ENCODE assay signal across 8 cellular contexts in the genomic region with DNA sequence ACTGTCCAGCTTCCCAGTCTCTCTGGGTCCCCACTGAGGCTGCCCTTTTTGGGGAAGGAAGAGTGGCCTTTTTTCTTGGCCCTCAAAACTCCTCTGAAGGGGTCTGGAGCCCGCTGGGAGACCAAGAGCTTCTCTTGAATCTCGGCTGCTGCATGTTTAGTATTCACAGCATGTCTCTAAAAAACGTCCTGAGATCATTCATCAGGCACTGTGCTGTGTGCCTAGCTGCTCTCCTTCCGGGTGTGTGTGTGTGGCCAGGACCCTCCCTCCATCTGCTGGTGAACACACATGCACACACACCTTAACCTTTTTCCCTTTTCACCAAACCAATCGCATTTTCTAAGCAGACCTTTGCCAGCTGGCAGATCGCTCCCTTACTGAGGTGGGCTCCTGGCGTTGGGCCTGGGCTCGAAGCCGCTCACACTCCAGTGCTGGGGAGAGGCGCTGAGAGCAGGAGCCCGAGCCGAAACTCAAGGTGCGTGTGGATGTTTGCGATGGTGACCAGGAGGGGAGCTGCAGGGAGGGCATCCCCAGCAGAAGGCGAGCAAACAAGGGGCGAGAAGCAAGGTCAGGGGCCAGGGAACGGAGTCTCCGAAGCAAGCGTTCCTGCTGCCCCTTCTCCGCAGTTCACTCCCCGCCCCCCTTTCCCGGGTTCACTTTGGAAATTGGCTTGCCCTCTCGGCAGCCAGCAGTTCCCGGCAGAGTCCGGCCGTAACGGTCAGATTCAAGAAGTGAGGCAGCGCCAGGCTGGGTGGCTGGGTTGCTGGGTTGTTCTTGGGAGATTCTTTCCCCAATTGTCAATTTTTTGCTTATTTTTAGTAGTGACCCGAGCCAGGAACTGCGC. TPM values are rescaled to one million over a fixed set of nuclear protein-coding genes. Genes with fewer than 3 reads are reported as not detected.
A peak's percentile ranks its signal among the peaks of the same experiment; 100 is the strongest.
DNase-seq lines count a peak whose midpoint lies in the region; ATAC-seq and TF ChIP-seq lines count a peak whose summit lies in the region.

No MANE protein-coding gene starts in this region.

- no peaks in the 10 kb centered on the region for H3K36me3 ChIP-seq in mesenchymal stem cell (ENCODE audit: control insufficient read depth in 1 of 2, insufficient read depth in 2 of 2, low read depth in 1 of 2, low read length in 2 of 2)
- no peaks in the 10 kb centered on the region for H3K36me3 ChIP-seq in BE2C

- H2BK120ac ChIP-seq in mesenchymal stem cell (ENCODE audit: low read depth, low read length) = no peak overlapping the region

- 9% methylated on average over 7 of the region's 30 CpGs for WGBS in mesenchymal stem cell

- H3K4me3 ChIP-seq in mesenchymal stem cell (ENCODE audit: insufficient read depth in 1 of 2, low read depth in 1 of 2, low read length in 2 of 2) (peak overlapping the region in 1 of 2 experiments; percentile 72), BE2C (ENCODE audit: low read depth, low read length) (no peak overlapping the region)

- no peak overlapping the region for H2BK15ac ChIP-seq in mesenchymal stem cell (ENCODE audit: low read depth, poor library complexity, severe bottlenecking)

- ATAC-seq in GM19397 (IDR thresholded peaks at IDR 0.05; ENCODE audit: unreplicated experiment) (no peak), HG03571 (IDR thresholded peaks at IDR 0.05; ENCODE audit: unreplicated experiment) (no peak), HG02852 (IDR thresholded peaks at IDR 0.05; ENCODE audit: unreplicated experiment) (no peak)

- peak overlapping the region; percentile 76 for H3K4me2 ChIP-seq in mesenchymal stem cell (ENCODE audit: low read length, poor library complexity, severe bottlenecking)

- peak overlapping the region; percentile 43 for H3K9ac ChIP-seq in mesenchymal stem cell (ENCODE audit: low read length)

- no peaks in the 10 kb centered on the region for H3K79me1 ChIP-seq in mesenchymal stem cell (replicated peaks; ENCODE audit: low read length, poor library complexity, severe bottlenecking)

- H2AK5ac ChIP-seq in mesenchymal stem cell (ENCODE audit: low read length, severe bottlenecking) = no peak overlapping the region

- no peak overlapping the region for H3K18ac ChIP-seq in mesenchymal stem cell (ENCODE audit: low read depth in 1 of 2, low read length in 2 of 2)

- H3K27ac ChIP-seq in mesenchymal stem cell (ENCODE audit: low read length, poor library complexity, severe bottlenecking) = no peak overlapping the region

- H4K91ac ChIP-seq in mesenchymal stem cell (ENCODE audit: low read length) = no peak overlapping the region

- H2AFZ ChIP-seq in mesenchymal stem cell (ENCODE audit: low read depth, low read length) = no peak overlapping the region

- DNase-seq in D341Med (ENCODE audit: low spot score) (peak; percentile 36), KBM-7 (peak; percentile 34), astrocyte of the hippocampus (ENCODE audit: low read depth, low spot score) (peak; percentile 36), mesenchymal stem cell (no peak), BE2C (no peak)

- H3K14ac ChIP-seq in mesenchymal stem cell (ENCODE audit: low read length in 2 of 2) = no peak overlapping the region

- no peak overlapping the region for H3K23ac ChIP-seq in mesenchymal stem cell (ENCODE audit: low read length in 2 of 2)

- H4K8ac ChIP-seq in mesenchymal stem cell (ENCODE audit: low read length) = no peak overlapping the region

- H3K4me1 ChIP-seq in mesenchymal stem cell (ENCODE audit: control insufficient read depth, insufficient read depth, low read depth, low read length) (peaks cover 11% of the 10 kb centered on the region), BE2C (no peaks in the 10 kb centered on the region)

- no peak overlapping the region for H2BK5ac ChIP-seq in mesenchymal stem cell (ENCODE audit: low read depth, low read length, poor library complexity, severe bottlenecking)

- H2BK12ac ChIP-seq in mesenchymal stem cell (ENCODE audit: low read length in 2 of 2) = no peak overlapping the region

- no peak for TF ChIP-seq CTCF in BE2C (IDR thresholded peaks at IDR 0.05; ENCODE audit: low read depth, low read length)

- no peaks in the 10 kb centered on the region for H3K9me3 ChIP-seq in mesenchymal stem cell (ENCODE audit: control insufficient read depth, low read length)
- no peaks in the 10 kb centered on the region for H3K9me3 ChIP-seq in BE2C

- in situ Hi-C loops in KBM-7 (cut with MboI; ENCODE audit: low pct_unique_long_range_greater_than_20kb, low sequenced_read_pairs) = no loop called here

- no peak overlapping the region for H3K4ac ChIP-seq in mesenchymal stem cell (ENCODE audit: low read depth in 1 of 2, low read length in 2 of 2)

- H3K27me3 ChIP-seq in mesenchymal stem cell (ENCODE audit: control insufficient read depth in 1 of 2, insufficient read depth in 1 of 2, low read length in 2 of 2) (peaks cover 70 to 79% of the 10 kb centered on the region in 2 experiments), BE2C (peaks cover 29% of the 10 kb centered on the region)

RNA-seq across cellular contexts. Expression of gene FRMPD3, which starts 0.6 kb away (rescaled TPM):
- polyA plus RNA-seq in mesenchymal stem cell (2013, experiment 1 of 2) = 0.03 TPM
- 0.03 TPM for polyA plus RNA-seq in mesenchymal stem cell (2013, experiment 2 of 2)
- polyA plus RNA-seq in BE2C (2012; ENCODE audit: insufficient read depth, insufficient read length, low read depth) = not detected

Comparison
In these comparisons a context has a peak if more than half of its experiments do, and no peak if none do; other contexts are left out.
1. DNase-seq: peak in D341Med (single experiment), KBM-7 (single experiment) and astrocyte of the hippocampus (single experiment); none in mesenchymal stem cell (single experiment) and BE2C (single experiment).